ENCODE assay signal across 8 cellular contexts in the genomic region with DNA sequence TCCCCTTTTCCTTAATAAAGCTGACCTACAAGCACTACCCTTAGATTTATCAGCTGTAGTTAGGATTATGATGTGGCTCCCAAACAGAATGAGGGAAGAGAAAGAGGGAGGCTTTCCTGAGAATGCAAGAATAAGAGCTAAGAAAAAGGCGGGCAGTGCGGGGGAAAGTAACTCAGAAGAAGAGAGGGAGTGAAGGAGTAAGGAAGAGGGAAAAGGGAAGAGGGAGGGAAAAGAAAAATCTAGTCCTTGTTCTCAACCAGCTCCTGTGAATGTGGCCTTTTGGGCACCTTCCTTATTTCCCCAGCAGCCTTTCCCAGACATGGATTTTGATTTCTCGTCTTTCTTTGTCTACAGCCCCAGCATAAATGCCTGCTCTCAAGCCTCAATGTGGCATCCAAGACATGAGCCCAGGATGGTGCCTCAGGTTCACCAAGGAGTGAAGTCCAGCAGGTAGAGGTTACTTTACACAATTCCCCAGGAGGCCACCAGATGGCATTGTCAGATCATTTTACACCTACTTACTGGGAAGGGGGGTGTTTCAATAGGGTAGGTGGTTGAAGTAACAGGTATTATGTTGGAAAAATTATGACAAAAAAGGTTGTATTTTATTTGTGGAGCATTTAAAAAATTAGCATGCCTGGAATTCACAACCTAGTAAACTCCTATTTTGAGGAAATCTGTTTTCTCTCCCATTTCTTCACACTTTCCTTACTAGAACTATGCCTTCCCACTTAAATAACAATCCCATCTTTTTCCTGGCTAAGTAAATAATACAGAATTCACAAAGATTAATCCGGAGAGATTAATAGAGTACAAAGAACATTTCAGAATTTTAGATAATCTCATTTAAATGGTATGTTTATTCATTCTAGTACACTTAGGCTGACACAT.
DNase-seq lines count a peak whose midpoint lies in the region; ATAC-seq and TF ChIP-seq lines count a peak whose summit lies in the region.

No MANE protein-coding gene starts in this region.

- TF ChIP-seq CTCF in WERI-Rb-1 (IDR thresholded peaks at IDR 0.05; ENCODE audit: low read depth, low read length) (peak; percentile 51), tibial artery (IDR thresholded peaks at IDR 0.05) (peak; percentile 57 to 60)

- H3K36me3 Mint-ChIP-seq in effector memory CD8-positive, alpha-beta T cell (ENCODE audit: insufficient read depth), result no peaks in the 10 kb centered on the region
- H3K36me3 Mint-ChIP-seq in naive B cell, result no peaks in the 10 kb centered on the region

- H3K4me3 ChIP-seq in WERI-Rb-1 (ENCODE audit: low read depth, low read length), result no peak overlapping the region
- no peak overlapping the region for H3K4me3 ChIP-seq in tibial artery

- DNase-seq in COLO829 (ENCODE audit: low spot score) (peak; percentile 34), GM19240 (ENCODE audit: insufficient read length, low spot score) (peak; percentile 25), HuH-7.5 (ENCODE audit: low spot score) (peak; percentile 38), WERI-Rb-1 (peak; percentile 69), naive B cell (peak; percentile 29), tibial artery (peak in 1 of 2 donors; percentile 38)
- peak; percentile 7 to 15 (median 15) for DNase-seq in effector memory CD8-positive, alpha-beta T cell

- H3K4me1 ChIP-seq in tibial artery, result no peaks in the 10 kb centered on the region

- H3K27ac ChIP-seq in WERI-Rb-1 (no peak overlapping the region), tibial artery (no peak overlapping the region)

- intact Hi-C loops in tibial artery (cut with DNase I; ENCODE audit: low total_unique reads), result loop anchor here (5.0 kb wide), 1 partner anchor 111 kb away; no protein-coding TSS in a partner anchor

- H3K9me3 Mint-ChIP-seq in effector memory CD8-positive, alpha-beta T cell, result no peaks in the 10 kb centered on the region
- no peaks in the 10 kb centered on the region for H3K9me3 Mint-ChIP-seq in naive B cell

- H3K27me3 ChIP-seq in WERI-Rb-1 (ENCODE audit: insufficient read depth, low read depth, severe bottlenecking) (no peaks in the 10 kb centered on the region), tibial artery (peaks cover 0 to 2% of the 10 kb centered on the region in 2 donors)

- no peak overlapping the region for H3K27ac Mint-ChIP-seq in effector memory CD8-positive, alpha-beta T cell
- H3K27ac Mint-ChIP-seq in naive B cell, result peak overlapping the region in 2 of 6 donors; percentile 4 to 74

- ATAC-seq in effector memory CD8-positive, alpha-beta T cell (replicated peaks), result peak; percentile 51
- ATAC-seq in naive B cell (ENCODE audit: low read depth in 2 of 2), result peak; percentile 47 to 62
- ATAC-seq in GM21737 (IDR thresholded peaks at IDR 0.05; ENCODE audit: unreplicated experiment), result no peak

- H3K4me3 Mint-ChIP-seq in effector memory CD8-positive, alpha-beta T cell, result no peak overlapping the region
- no peak overlapping the region for H3K4me3 Mint-ChIP-seq in naive B cell

- H3K27me3 Mint-ChIP-seq in effector memory CD8-positive, alpha-beta T cell, result peaks cover 33 to 56% of the 10 kb centered on the region in 2 donors
- H3K27me3 Mint-ChIP-seq in naive B cell, result peaks cover 28 to 38% (median 35%) of the 10 kb centered on the region in 3 donors

- peaks cover 0 to 3% of the 10 kb centered on the region in 2 donors for H3K4me1 Mint-ChIP-seq in effector memory CD8-positive, alpha-beta T cell (ENCODE audit: low read depth in 2 of 2)
- H3K4me1 Mint-ChIP-seq in naive B cell, result peaks cover 4 to 6% (median 5%) of the 10 kb centered on the region in 3 donors

- no peaks in the 10 kb centered on the region for H3K36me3 ChIP-seq in WERI-Rb-1
- no peaks in the 10 kb centered on the region for H3K36me3 ChIP-seq in tibial artery

- no peaks in the 10 kb centered on the region for H3K9me3 ChIP-seq in WERI-Rb-1 (ENCODE audit: severe bottlenecking)
- no peaks in the 10 kb centered on the region for H3K9me3 ChIP-seq in tibial artery
